ENCODE assay signal across 15 cellular contexts in genomic region chr14:24315243-24315806, GRCh38. TPM values are rescaled to one million over a fixed set of nuclear protein-coding genes. Genes with fewer than 3 reads are reported as not detected.
DNase-seq lines count a peak whose midpoint lies in the region; ATAC-seq and TF ChIP-seq lines count a peak whose summit lies in the region.
"Had no signal": no experiment of that assay in that cellular context is flagged by ENCODE, and none has a peak within 500 bp of the region (broad histone marks: within the 10 kb centered on the region; RNA-seq: fewer than 3 reads in every experiment).

No MANE protein-coding gene starts in this region.

- H3K27me3 ChIP-seq in right atrium auricular region (no peaks in the 10 kb centered on the region), esophagus (ENCODE audit: control insufficient read depth in 1 of 2, insufficient read depth in 2 of 2, low read length in 2 of 2) (no peaks in the 10 kb centered on the region), neutrophil (no peaks in the 10 kb centered on the region)
- H3K27me3 ChIP-seq: brain microvascular endothelial cell had no signal

- H3K27ac ChIP-seq in right atrium auricular region, result peak overlapping the region; percentile 17 to 48
- H3K27ac ChIP-seq in esophagus (ENCODE audit: low read depth in 2 of 2, low read length in 1 of 2), result peak overlapping the region; percentile 46 to 93
- peak overlapping the region; percentile 97 for H3K27ac ChIP-seq in neutrophil
- H3K27ac ChIP-seq: brain microvascular endothelial cell had no signal

- H3K4me3 ChIP-seq in right atrium auricular region (no peak overlapping the region), esophagus (ENCODE audit: low read depth in 1 of 2, low read length in 2 of 2) (no peak overlapping the region), neutrophil (ENCODE audit: low read depth in 1 of 2, low read length in 1 of 2) (peak overlapping the region; percentile 74 to 86)
- H3K4me3 ChIP-seq: GM23338 had no signal

- intact Hi-C loops in Right ventricle myocardium superior (cut with DNase I), result no loop called here

- no peaks in the 10 kb centered on the region for H3K9me3 ChIP-seq in right atrium auricular region
- H3K9me3 ChIP-seq in esophagus (ENCODE audit: control insufficient read depth in 2 of 2, insufficient read depth in 1 of 2, low read depth in 1 of 2, low read length in 1 of 2), result no peaks in the 10 kb centered on the region
- no peaks in the 10 kb centered on the region for H3K9me3 ChIP-seq in neutrophil

- WGBS in esophagus, 2 donors, result 74 to 79% methylated on average over 10 of the region's 10 CpGs

- peaks cover 0 to 66% of the 10 kb centered on the region in 2 donors for H3K4me1 ChIP-seq in right atrium auricular region
- H3K4me1 ChIP-seq in esophagus (ENCODE audit: control insufficient read depth in 2 of 2, insufficient read depth in 2 of 2, low read length in 1 of 2), result peaks cover 11 to 45% of the 10 kb centered on the region in 2 donors
- H3K4me1 ChIP-seq in neutrophil (ENCODE audit: control insufficient read depth in 1 of 2, insufficient read depth in 1 of 2, low read depth in 1 of 2, low read length in 1 of 2), result peaks cover 96 to 100% of the 10 kb centered on the region in 2 experiments

- DNase-seq in right atrium auricular region (ENCODE audit: low spot score) (no peak), Right ventricle myocardium superior (no peak), iPS-NIHi7 (ENCODE audit: extremely low spot score) (no peak), SK-N-DZ (ENCODE audit: low spot score) (no peak)
- DNase-seq in activated naive CD4-positive, alpha-beta T cell treated with Interleukin-2 at 50 U/mL for 16 hours, result no peak
- DNase-seq: brain microvascular endothelial cell; DMS153; NCI-H2081 treated with DMSO at 0.1 percent for 48 hours; NCI-H774; stimulated activated CD4-positive, alpha-beta T cell treated with anti-CD3 and anti-CD28 coated beads, Interleukin-4, amount 100 ng/mL, for 24 hours had no signal

- no peak for TF ChIP-seq CTCF in right atrium auricular region (IDR thresholded peaks at IDR 0.05)
- no peak for TF ChIP-seq CTCF in neutrophil (IDR thresholded peaks at IDR 0.05)

- ATAC-seq in Right ventricle myocardium superior (ENCODE audit: poor library complexity), result no peak
- ATAC-seq in HG02588 (IDR thresholded peaks at IDR 0.05; ENCODE audit: unreplicated experiment), result no peak

- H3K36me3 ChIP-seq in right atrium auricular region, result no peaks in the 10 kb centered on the region
- H3K36me3 ChIP-seq in esophagus (ENCODE audit: control insufficient read depth in 2 of 2, insufficient read depth in 2 of 2, low read length in 1 of 2), result no peaks in the 10 kb centered on the region
- peaks cover 39% of the 10 kb centered on the region for H3K36me3 ChIP-seq in neutrophil
- H3K36me3 ChIP-seq: brain microvascular endothelial cell had no signal

RNA-seq across cellular contexts. Expression of gene LTB4R, which starts 4.0 kb away (rescaled TPM):
- 1 to 10 TPM; 1.9 to 3.0 TPM for total RNA-seq in right atrium auricular region
- total RNA-seq in Right ventricle myocardium superior, result 1.8 TPM
- 10 to 100 TPM; 63.3 to 73.6 TPM for polyA plus RNA-seq in esophagus
- 3.2 and 6.4 TPM in 2 replicates for polyA plus RNA-seq in SK-N-DZ (2014; cell fraction: cytosol; rRNA removed)
- 24.6 and 62.2 TPM in 2 replicates for polyA plus RNA-seq in SK-N-DZ (2014; cell fraction: nucleus; rRNA removed)

RNA-seq across cellular contexts. Expression of gene LTB4R2, which starts 5.4 kb away (rescaled TPM):
- total RNA-seq in right atrium auricular region, result 1 to 10 TPM in 1 of 2 donors, under 1 TPM in 1; 0.98 to 1.4 TPM
- 0.65 TPM for total RNA-seq in Right ventricle myocardium superior
- 10 to 100 TPM; 11.6 to 30.4 TPM for polyA plus RNA-seq in esophagus
- polyA plus RNA-seq in SK-N-DZ (2014; cell fraction: cytosol; rRNA removed), result 3.4 and 4.3 TPM in 2 replicates
- 27.5 and 62.5 TPM in 2 replicates for polyA plus RNA-seq in SK-N-DZ (2014; cell fraction: nucleus; rRNA removed)

RNA-seq across cellular contexts. Expression of gene CIDEB, which starts 7.5 kb away (rescaled TPM):
- total RNA-seq in right atrium auricular region (1 to 10 TPM; 2.0 to 6.6 TPM), Right ventricle myocardium superior (2.9 TPM)
- 10 to 100 TPM; 24.3 TPM for polyA plus RNA-seq in esophagus
- not detected in 2 replicates for polyA plus RNA-seq in SK-N-DZ (2014; cell fraction: cytosol; rRNA removed)
- 0.21 and 0.33 TPM in 2 replicates for polyA plus RNA-seq in SK-N-DZ (2014; cell fraction: nucleus; rRNA removed)
- total RNA-seq: RPMI7951 had no signal

RNA-seq across cellular contexts. Expression of gene NOP9, which starts 15.7 kb away (rescaled TPM):
- total RNA-seq in right atrium auricular region (10 to 100 TPM; 13.9 to 15.5 TPM), Right ventricle myocardium superior (23.4 TPM)
- polyA plus RNA-seq in esophagus, result 10 to 100 TPM in 1 of 2 donors, 1 to 10 TPM in 1; 9.3 to 10.8 TPM
- polyA plus RNA-seq in SK-N-DZ (2014; cell fraction: cytosol; rRNA removed), result 17.9 and 21.3 TPM in 2 replicates
- 16.8 and 18.6 TPM in 2 replicates for polyA plus RNA-seq in SK-N-DZ (2014; cell fraction: nucleus; rRNA removed)

RNA-seq across cellular contexts. Expression of gene DHRS1, which starts 15.7 kb away (rescaled TPM):
- 10 to 100 TPM; 10.1 to 13.7 TPM for total RNA-seq in right atrium auricular region
- total RNA-seq in Right ventricle myocardium superior, result 5.2 TPM
- polyA plus RNA-seq in esophagus, result 10 to 100 TPM; 92.6 to 97.6 TPM
- polyA plus RNA-seq in SK-N-DZ (2014; cell fraction: cytosol; rRNA removed), result 6.6 and 14.0 TPM in 2 replicates
- polyA plus RNA-seq in SK-N-DZ (2014; cell fraction: nucleus; rRNA removed), result 23.3 and 31.0 TPM in 2 replicates

Comparison
In these comparisons a context has a peak if more than half of its experiments do, and no peak if none do; other contexts are left out.
1. H3K27ac ChIP-seq: peak in every context shown above with its lines; median percentile 97 in neutrophil; 70 in esophagus; 32 in right atrium auricular region.
2. H3K4me3 ChIP-seq: peak in neutrophil (2 of 2); none in right atrium auricular region (0 of 2) and esophagus (0 of 2).